ENCODE assay signal across 15 cellular contexts in genomic region chr5:77463905-77464304, GRCh38.
"Had no signal": no experiment of that assay in that cellular context is flagged by ENCODE, and none has a peak within 500 bp of the region (broad histone marks: within the 10 kb centered on the region; RNA-seq: fewer than 3 reads in every experiment).

No MANE protein-coding gene starts in this region.

- H3K27ac ChIP-seq: epithelial cell of prostate, stomach, thoracic aorta had no signal

- H3K4me3 ChIP-seq: stomach, thoracic aorta had no signal

- H3K9me3 ChIP-seq: stomach, thoracic aorta had no signal

- H3K36me3 ChIP-seq: thoracic aorta had no signal

- H3K27me3 ChIP-seq: stomach had no signal

- DNase-seq: activated CD4-positive, alpha-beta T cell treated with anti-CD3 and anti-CD28 coated beads, Interleukin-2, amount 10 ng/mL, durations not matched to agents 7 days and 5 days; activated CD8-positive, alpha-beta memory T cell treated with anti-CD3 and anti-CD28 coated beads, Interleukin-2, amount 50 U/mL, for 48 hours; activated gamma-delta T cell; activated T-cell treated with anti-CD3 and anti-CD28 coated beads, Interleukin-2, amount 50 U/mL, for 72 hours; amygdala; cortex of kidney; effector memory CD4-positive, alpha-beta T cell; foreskin fibroblast; mesendoderm; natural killer cell; right cardiac atrium; stomach had no signal

- ATAC-seq: activated naive CD4-positive, alpha-beta T cell treated with anti-CD3 and anti-CD28 coated beads, Interleukin-2, amount 50 U/mL, for 72 hours; activated T-cell treated with anti-CD3 and anti-CD28 coated beads, Interleukin-2, amount 50 U/mL, for 72 hours; natural killer cell; right cardiac atrium had no signal
